Comparison of ENCODE assay signal across 17 cellular contexts in genomic region chr5:16427572-16427971, GRCh38.
"Had no signal": no experiment of that assay in that cellular context is flagged by ENCODE, and none has a peak within 500 bp of the region (broad histone marks: within the 10 kb centered on the region; RNA-seq: fewer than 3 reads in every experiment).

No MANE protein-coding gene starts in this region.

- H3K36me3 Mint-ChIP-seq: naive thymus-derived CD8-positive, alpha-beta T cell had no signal

- H3K27ac ChIP-seq: body of pancreas, esophagus muscularis mucosa, thoracic aorta had no signal

- H3K9me3 ChIP-seq: body of pancreas, esophagus muscularis mucosa, mucosa of descending colon, thoracic aorta had no signal

- H3K4me1 Mint-ChIP-seq: central memory CD8-positive, alpha-beta T cell; immature natural killer cell; naive thymus-derived CD8-positive, alpha-beta T cell; T-helper 17 cell had no signal

- H3K9me3 Mint-ChIP-seq: central memory CD8-positive, alpha-beta T cell; immature natural killer cell; naive thymus-derived CD8-positive, alpha-beta T cell; stimulated activated naive CD8-positive, alpha-beta T cell treated with anti-CD3 and anti-CD28 coated beads, Interleukin-15, Interleukin-2, amounts not matched to agents 100 ng/mL and 50 ng/mL, for 24 hours had no signal

- H3K36me3 ChIP-seq: esophagus muscularis mucosa, thoracic aorta had no signal

- H3K27ac Mint-ChIP-seq: immature natural killer cell; naive thymus-derived CD8-positive, alpha-beta T cell; stimulated activated naive CD8-positive, alpha-beta T cell treated with anti-CD3 and anti-CD28 coated beads, Interleukin-15, Interleukin-2, amounts not matched to agents 100 ng/mL and 50 ng/mL, for 24 hours; T-helper 17 cell had no signal

- H3K27me3 ChIP-seq: body of pancreas had no signal

- H3K4me3 Mint-ChIP-seq: central memory CD8-positive, alpha-beta T cell; immature natural killer cell; naive thymus-derived CD8-positive, alpha-beta T cell; stimulated activated naive CD8-positive, alpha-beta T cell treated with anti-CD3 and anti-CD28 coated beads, Interleukin-15, Interleukin-2, amounts not matched to agents 100 ng/mL and 50 ng/mL, for 24 hours; T-helper 17 cell had no signal

- DNase-seq: activated CD4-positive, alpha-beta T cell treated with anti-CD3 and anti-CD28 coated beads, Interleukin-2, amount 50 U/mL, for 1 hour; activated naive CD4-positive, alpha-beta T cell treated with anti-CD3 and anti-CD28 coated beads, Interleukin-2, amount 50 U/mL, for 16 hours; activated T-cell treated with anti-CD3 and anti-CD28 coated beads for 4 hours; body of pancreas; dermis blood vessel endothelial cell; immature natural killer cell; left cardiac atrium; mucosa of descending colon; naive thymus-derived CD8-positive, alpha-beta T cell; stimulated activated CD4-positive, alpha-beta T cell treated with anti-CD3 and anti-CD28 coated beads, Interleukin-4, amount 100 ng/mL, for 1 hour; stimulated activated CD8-positive, alpha-beta memory T cell treated with anti-CD3 and anti-CD28 coated beads, Interleukin-4, amount 100 ng/mL, for 48 hours; T-helper 17 cell had no signal

- H3K4me1 ChIP-seq: body of pancreas, esophagus muscularis mucosa had no signal

- H3K4me3 ChIP-seq: body of pancreas, esophagus muscularis mucosa, lung, mucosa of descending colon, thoracic aorta had no signal
